In the genomic region with DNA sequence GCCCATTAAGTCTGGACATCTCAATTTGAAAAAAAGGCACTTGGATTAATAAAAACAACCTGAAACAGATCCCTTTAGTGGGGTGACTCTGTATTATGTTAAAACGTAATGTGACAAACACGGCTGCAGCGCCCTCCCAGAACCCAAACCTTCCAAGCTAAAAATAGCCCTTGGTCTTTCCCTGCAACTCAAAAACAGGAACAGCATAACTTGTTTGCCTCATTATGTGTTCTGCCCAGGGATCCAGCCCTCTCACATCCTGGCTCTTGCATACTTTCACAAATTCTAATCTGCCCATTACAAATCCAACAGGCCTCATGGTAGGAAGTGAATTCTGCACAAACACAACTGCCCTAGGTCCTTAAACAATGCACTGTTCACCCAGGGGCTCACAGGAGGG, we compare ENCODE assay signal across 10 cellular contexts.
DNase-seq lines count a peak whose midpoint lies in the region; TF ChIP-seq lines count a peak whose summit lies in the region.
"Had no signal": no experiment of that assay in that cellular context is flagged by ENCODE, and none has a peak within 500 bp of the region (broad histone marks: within the 10 kb centered on the region; RNA-seq: fewer than 3 reads in every experiment).

No MANE protein-coding gene starts in this region.

- no peaks in the 10 kb centered on the region for H3K36me3 ChIP-seq in smooth muscle cell (ENCODE audit: low read depth)
- no peaks in the 10 kb centered on the region for H3K36me3 ChIP-seq in WERI-Rb-1

- H3K27ac ChIP-seq in smooth muscle cell (ENCODE audit: low read depth) (peak overlapping the region; percentile 39), WERI-Rb-1 (no peak overlapping the region)

- H4K20me1 ChIP-seq in smooth muscle cell (ENCODE audit: low read depth), result no peaks in the 10 kb centered on the region

- no peaks in the 10 kb centered on the region for H3K27me3 ChIP-seq in smooth muscle cell (ENCODE audit: low read depth)
- no peaks in the 10 kb centered on the region for H3K27me3 ChIP-seq in WERI-Rb-1 (ENCODE audit: insufficient read depth, low read depth, severe bottlenecking)

- no peaks in the 10 kb centered on the region for H3F3A ChIP-seq in smooth muscle cell (ENCODE audit: low read depth)

- H3K9ac ChIP-seq in smooth muscle cell (ENCODE audit: low read depth), result no peak overlapping the region

- DNase-seq in LHCN-M2 (ENCODE audit: low read depth), result peak; percentile 50
- peak; percentile 60 for DNase-seq in choroid plexus epithelial cell (ENCODE audit: low read depth)
- peak; percentile 14 for DNase-seq in iPS-NIHi11 (ENCODE audit: low spot score)
- no peak for DNase-seq in smooth muscle cell (lab: John Stamatoyannopoulos, UW; ENCODE audit: unreplicated experiment)
- DNase-seq in cerebellar nuclear complex (lab: John Stamatoyannopoulos, UW), result no peak
- no peak for DNase-seq in activated effector memory CD4-positive, alpha-beta T cell treated with Interleukin-2 at 50 U/mL for 16 hours
- DNase-seq in stimulated activated CD4-positive, alpha-beta T cell treated with anti-CD3 and anti-CD28 coated beads, Interleukin-4, amount 100 ng/mL, for 1 hour, result no peak
- DNase-seq in WERI-Rb-1, result no peak
- DNase-seq: activated T-cell treated with anti-CD3 and anti-CD28 coated beads, Interleukin-2, amount 50 U/mL, for 72 hours; DMS79 had no signal

- H2AFZ ChIP-seq in smooth muscle cell (ENCODE audit: low read depth), result peak overlapping the region; percentile 58

- TF ChIP-seq CTCF in choroid plexus epithelial cell (conservative IDR thresholded peaks at IDR 0.05; ENCODE audit: low read depth, low read length), result no peak
- no peak for TF ChIP-seq CTCF in smooth muscle cell (IDR thresholded peaks at IDR 0.05; ENCODE audit: borderline replicate concordance, insufficient read depth, poor library complexity, severe bottlenecking)
- no peak for TF ChIP-seq CTCF in WERI-Rb-1 (IDR thresholded peaks at IDR 0.05; ENCODE audit: low read depth, low read length)

- H3K79me2 ChIP-seq in smooth muscle cell (ENCODE audit: low read depth), result no peaks in the 10 kb centered on the region

- H3K4me1 ChIP-seq in smooth muscle cell (ENCODE audit: low read depth), result peaks cover 8% of the 10 kb centered on the region

- WGBS in smooth muscle cell (ENCODE audit: low lambda C conversion rate), result 10% methylated on average over 3 of the region's 3 CpGs

- H3K9me3 ChIP-seq in smooth muscle cell (replicated peaks; ENCODE audit: low read depth), result no peaks in the 10 kb centered on the region
- H3K9me3 ChIP-seq in WERI-Rb-1 (ENCODE audit: severe bottlenecking), result no peaks in the 10 kb centered on the region

- H3K4me3 ChIP-seq in choroid plexus epithelial cell (ENCODE audit: low read depth, low read length) (no peak overlapping the region), smooth muscle cell (no peak overlapping the region), WERI-Rb-1 (ENCODE audit: low read depth, low read length) (no peak overlapping the region)

- peak overlapping the region; percentile 46 for H3K4me2 ChIP-seq in smooth muscle cell

Comparison
In these comparisons a context has a peak if more than half of its experiments do, and no peak if none do; other contexts are left out.
1. DNase-seq: peak in LHCN-M2 (single experiment), choroid plexus epithelial cell (single experiment) and iPS-NIHi11 (single experiment); none in smooth muscle cell (single experiment), cerebellar nuclear complex (0 of 2), activated effector memory CD4-positive, alpha-beta T cell treated with Interleukin-2 at 50 U/mL for 16 hours (single experiment), stimulated activated CD4-positive, alpha-beta T cell treated with anti-CD3 and anti-CD28 coated beads, Interleukin-4, amount 100 ng/mL, for 1 hour (single experiment) and WERI-Rb-1 (single experiment).